Comparison of ENCODE assay signal across 8 cellular contexts in genomic region chr7:18496336-18496700, GRCh38. TPM values are rescaled to one million over a fixed set of nuclear protein-coding genes. Genes with fewer than 3 reads are reported as not detected.
DNase-seq lines count a peak whose midpoint lies in the region; ATAC-seq, FAIRE-seq and TF ChIP-seq lines count a peak whose summit lies in the region.

No MANE protein-coding gene starts in this region.

- CTCF ChIA-PET in H1 (lab: Charles Lee; ENCODE audit: partially characterized antibody), result interaction anchor here (1.0 to 3.7 kb wide), 9 partner anchors 8 to 143 kb away, joined by 3 to 32 read pairs (median 3); no protein-coding TSS in a partner anchor

- no peak for TF ChIP-seq POLR2A in H1 (IDR thresholded peaks at IDR 0.05; ENCODE audit: control extremely low read depth in 1 of 2, low read depth in 2 of 2, low read length in 2 of 2)

- no peak for TF ChIP-seq EP300 in H1 (IDR thresholded peaks at IDR 0.05; ENCODE audit: borderline replicate concordance in 1 of 2, low read depth in 2 of 2, low read length in 2 of 2)

- FAIRE-seq in H1 (lab: Jason Lieb, UNC), result no peak

- H3K14ac ChIP-seq in H1 (ENCODE audit: insufficient read length), result no peak overlapping the region

- H2BK15ac ChIP-seq in H1 (ENCODE audit: low read length), result no peak overlapping the region

- no peaks in the 10 kb centered on the region for H3K9me3 ChIP-seq in HUES48 (ENCODE audit: control insufficient read depth, insufficient read depth, low read length)
- H3K9me3 ChIP-seq in H1 (ENCODE audit: insufficient read depth in 2 of 2, low read depth in 1 of 2, low read length in 1 of 2), result no peaks in the 10 kb centered on the region
- H3K9me3 ChIP-seq in left lung, result no peaks in the 10 kb centered on the region

- H2AFZ ChIP-seq in H1 (ENCODE audit: low read length), result peak overlapping the region; percentile 48; the same call in 1 of the 2 replicates

- H3K79me1 ChIP-seq in H1 (ENCODE audit: low read depth, low read length), result no peaks in the 10 kb centered on the region

- TF ChIP-seq RAD21 in H1 (IDR thresholded peaks at IDR 0.05 in 1 of 2, conservative IDR thresholded peaks at IDR 0.05 in 1 of 2; ENCODE audit: low read depth in 2 of 2, low read length in 2 of 2), result no peak

- peak overlapping the region; percentile 70 for H3K9ac ChIP-seq in HUES48 (ENCODE audit: low read depth, low read length)
- peak overlapping the region; percentile 20 to 82 (median 68); a peak in 6 of 7 replicates for H3K9ac ChIP-seq in H1 (replicated peaks in 1 of 4; ENCODE audit: extremely low read depth in 1 of 4, low read depth in 3 of 4, low read length in 3 of 4)

- POLR2A ChIA-PET in H1 (lab: Charles Lee; ENCODE audit: partially characterized antibody), result interaction anchor here (0.8 to 5.7 kb wide), 15 partner anchors 11 to 138 kb away, joined by 3 to 47 read pairs (median 4); no protein-coding TSS in a partner anchor

- no peak overlapping the region for H2BK20ac ChIP-seq in H1 (ENCODE audit: low read length)

- H3K36me3 ChIP-seq in HUES48 (ENCODE audit: control insufficient read depth, insufficient read depth, low read length) (no peaks in the 10 kb centered on the region), H1 (ENCODE audit: control insufficient read depth in 2 of 4, insufficient read depth in 4 of 4, low read length in 3 of 4) (no peaks in the 10 kb centered on the region), left lung (no peaks in the 10 kb centered on the region)

- intact Hi-C loops in left lung (cut with DNase I), result no loop called here

- H3K27ac ChIP-seq in HUES48 (ENCODE audit: low read depth, low read length), result peak overlapping the region; percentile 91
- peak overlapping the region; percentile 64; the same call in 1 of the 2 replicates for H3K27ac ChIP-seq in H1 (ENCODE audit: low read depth, low read length)
- H3K27ac ChIP-seq in left lung, result no peak overlapping the region

- peak overlapping the region; percentile 56; the same call in 1 of the 2 replicates for H2BK5ac ChIP-seq in H1 (ENCODE audit: low read depth, low read length)

- peaks cover 42% of the 10 kb centered on the region for H3K4me1 ChIP-seq in HUES48 (ENCODE audit: control insufficient read depth, insufficient read depth, low read length)
- peaks cover 2 to 10% (median 9%) of the 10 kb centered on the region in 4 experiments; a peak in 4 of 7 replicates for H3K4me1 ChIP-seq in H1 (replicated peaks in 1 of 4; ENCODE audit: control insufficient read depth in 3 of 4, insufficient read depth in 4 of 4, low read length in 3 of 4)
- peaks cover 0 to 8% of the 10 kb centered on the region in 2 donors for H3K4me1 ChIP-seq in left lung

- WGBS in H1 (ENCODE audit: extremely low coverage in 1 of 2, insufficient coverage in 1 of 2, insufficient read length in 1 of 2, insufficient replicate concordance in 2 of 2, low coverage in 1 of 2, low lambda C conversion rate in 2 of 2, missing lambda C conversion rate in 1 of 2), 2 experiments, result 3% methylated on average over 3 of the region's 3 CpGs; no CpG with 5 or more reads in 1 of the 2 experiments

- no peaks in the 10 kb centered on the region for H3K27me3 ChIP-seq in HUES48 (ENCODE audit: control insufficient read depth, insufficient read depth, low read length)
- no peaks in the 10 kb centered on the region for H3K27me3 ChIP-seq in H1 (replicated peaks in 1 of 4; ENCODE audit: control insufficient read depth in 3 of 4, extremely low read depth in 1 of 4, insufficient read depth in 3 of 4, low read length in 3 of 4)
- no peaks in the 10 kb centered on the region for H3K27me3 ChIP-seq in left lung

- H2BK12ac ChIP-seq in H1 (ENCODE audit: low read depth, low read length), result peak overlapping the region; percentile 52

- H2BK120ac ChIP-seq in H1 (replicated peaks; ENCODE audit: low read depth, low read length), result peak overlapping the region; percentile 68

- H3K4me3 ChIP-seq in GM12875 (ENCODE audit: low read depth, low read length) (peak overlapping the region; percentile 64), HUES48 (ENCODE audit: low read depth, low read length) (peak overlapping the region; percentile 69), H1 (ENCODE audit: extremely low read depth in 1 of 4, insufficient read depth in 2 of 4, low read depth in 3 of 4, low read length in 4 of 4) (peak overlapping the region; percentile 32 to 68 (median 46)), left lung (peak overlapping the region in 1 of 2 donors; percentile 26)

- no peak overlapping the region for H4K8ac ChIP-seq in H1 (ENCODE audit: extremely low read depth, insufficient read depth, low read length)

- no peaks in the 10 kb centered on the region for H4K20me1 ChIP-seq in H1 (replicated peaks in 1 of 2; ENCODE audit: control insufficient read depth in 1 of 2, insufficient read depth in 2 of 2, low read length in 2 of 2)

- H3K18ac ChIP-seq in H1 (ENCODE audit: extremely low read depth, low read length), result peak overlapping the region; percentile 49

- H3K23me2 ChIP-seq in H1 (ENCODE audit: low read depth, low read length), result peaks cover 8% of the 10 kb centered on the region

- no peak overlapping the region for H3K4ac ChIP-seq in H1 (replicated peaks; ENCODE audit: insufficient read length, low read depth, low read length)

- peak overlapping the region; percentile 45 for H4K91ac ChIP-seq in H1 (replicated peaks; ENCODE audit: insufficient read length, low read length)

- no peak overlapping the region for H2AK5ac ChIP-seq in H1 (ENCODE audit: low read depth, low read length)

- TF ChIP-seq CTCF in GM12875 (IDR thresholded peaks at IDR 0.05; ENCODE audit: borderline replicate concordance, insufficient read depth, low read depth, low read length) (no peak), H1 (IDR thresholded peaks at IDR 0.05; ENCODE audit: control extremely low read depth in 1 of 3, insufficient read depth in 1 of 3, low read depth in 1 of 3, low read length in 3 of 3) (no peak), left lung (IDR thresholded peaks at IDR 0.05) (no peak)

- DNase-seq in H1 (ENCODE audit: low read depth in 1 of 2, low spot score in 2 of 2) (no peak), pons (ENCODE audit: low spot score) (peak; percentile 64), left lung (no peak), dermis blood vessel endothelial cell (no peak), Ammon's horn (ENCODE audit: low spot score) (no peak), iPS-NIHi11 (ENCODE audit: low spot score) (no peak)

- H3K4me2 ChIP-seq in H1 (ENCODE audit: insufficient read depth in 1 of 2, low read depth in 2 of 2, low read length in 2 of 2), result peak overlapping the region; percentile 88 to 97

- no peak overlapping the region for H3K23ac ChIP-seq in H1 (ENCODE audit: insufficient read length)

- ATAC-seq in left lung, result no peak

- H4K5ac ChIP-seq in H1 (ENCODE audit: insufficient read length, low read depth, low read length), result no peak overlapping the region

- peaks cover 0 to 21% of the 10 kb centered on the region in 2 experiments; a peak in 2 of 4 replicates for H3K79me2 ChIP-seq in H1 (ENCODE audit: control insufficient read depth in 1 of 2, insufficient read depth in 2 of 2, low read length in 2 of 2)

- H3K56ac ChIP-seq in H1 (replicated peaks; ENCODE audit: insufficient read length, low read depth, low read length), result no peak overlapping the region

TF ChIP-seq in H1, 55 proteins besides CTCF, POLR2A, EP300 and RAD21:
- TF ChIP-seq SP1 (IDR thresholded peaks at IDR 0.05; ENCODE audit: low read depth, low read length), result no peak
- no peak for TF ChIP-seq JUND (IDR thresholded peaks at IDR 0.05; ENCODE audit: low read length)
- TF ChIP-seq CREB1 (IDR thresholded peaks at IDR 0.05), result no peak
- no peak for TF ChIP-seq GTF2F1 (IDR thresholded peaks at IDR 0.05; ENCODE audit: borderline replicate concordance, low read depth, low read length)
- no peak for TF ChIP-seq HDAC2 (IDR thresholded peaks at IDR 0.05; ENCODE audit: borderline replicate concordance in 1 of 2, low read depth in 2 of 2, low read length in 2 of 2)
- TF ChIP-seq KDM5A (IDR thresholded peaks at IDR 0.05; ENCODE audit: low read length), result no peak
- no peak for TF ChIP-seq RNF2 (IDR thresholded peaks at IDR 0.05; ENCODE audit: borderline replicate concordance, low read depth, low read length, missing control alignments, poor library complexity, severe bottlenecking)
- no peak for TF ChIP-seq TBP (IDR thresholded peaks at IDR 0.05; ENCODE audit: low read depth, low read length)
- no peak for TF ChIP-seq ATF2 (IDR thresholded peaks at IDR 0.05; ENCODE audit: low read length)
TF ChIP-seq in H1: peak in this region for 0.

RNA-seq across cellular contexts. Expression of gene HDAC9, which starts 0.8 kb away (rescaled TPM):
- total RNA-seq in H1 (2021; fragmentation: NEBNext Ultra II Directional; extraction: Animal tissue kit (Norgen Biotek cat#: 25700)), result 9.4 and 13.1 TPM in 2 replicates
- 7.3 and 9.5 TPM in 2 replicates for polyA plus RNA-seq in H1 (2011; rRNA removed)
- 8.0 TPM for polyA plus RNA-seq in H1 (2011; cell fraction: cytosol; rRNA removed)
- 12.8 TPM for polyA plus RNA-seq in H1 (2011; cell fraction: nucleus; rRNA removed)
- 11.9 to 19.4 TPM (median 15.9 TPM) in 4 replicates for polyA plus RNA-seq in H1 (2012, experiment 1 of 2)
- polyA plus RNA-seq in H1 (2012, experiment 2 of 2), result 0.62 TPM
- 7.7 TPM for polyA plus RNA-seq in H1 (2013, experiment 1 of 2)
- 7.4 TPM for polyA plus RNA-seq in H1 (2013, experiment 2 of 2)
- 54.3 and 87.6 TPM in 2 replicates for polyA minus RNA-seq in H1 (2011; rRNA and poly(A)+ RNA removed)
- polyA minus RNA-seq in H1 (2011; cell fraction: cytosol; rRNA and poly(A)+ RNA removed), result 12.3 TPM
- polyA minus RNA-seq in H1 (2011; cell fraction: nucleus; rRNA and poly(A)+ RNA removed), result 81.4 TPM
- total RNA-seq in left lung (10 to 100 TPM in 1 of 2 donors, 1 to 10 TPM in 1; 9.7 to 13.2 TPM), dermis blood vessel endothelial cell (2.7 and 3.9 TPM in 2 replicates)

Comparison
In these comparisons a context has a peak if more than half of its experiments do, and no peak if none do; other contexts are left out.
1. H3K27ac ChIP-seq: peak in HUES48 (single experiment) and H1 (single experiment); none in left lung (0 of 2).